In the genomic region with DNA sequence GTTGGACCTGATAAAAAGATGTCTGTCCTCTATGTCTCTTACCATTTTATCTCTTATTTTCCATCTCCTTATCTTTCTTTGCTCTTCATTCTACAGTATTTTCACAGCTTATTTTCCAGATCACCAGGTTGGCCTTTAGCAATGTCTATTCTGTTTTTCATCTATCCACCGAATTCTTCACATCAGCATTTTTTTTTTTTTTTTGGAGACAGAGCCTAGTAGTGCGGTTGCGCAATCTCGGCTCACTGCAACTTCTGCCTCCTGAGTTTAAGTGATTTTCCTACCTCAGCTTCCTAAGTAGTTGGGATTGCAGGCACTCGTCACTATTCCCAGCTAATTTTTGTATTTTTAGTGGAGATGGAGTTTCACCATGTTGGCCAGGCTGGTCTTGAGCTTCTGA, we compare ENCODE assay signal across 14 cellular contexts. TPM values are rescaled to one million over a fixed set of nuclear protein-coding genes. Genes with fewer than 3 reads are reported as not detected.
DNase-seq lines count a peak whose midpoint lies in the region; ATAC-seq and TF ChIP-seq lines count a peak whose summit lies in the region.
"Had no signal": no experiment of that assay in that cellular context is flagged by ENCODE, and none has a peak within 500 bp of the region (broad histone marks: within the 10 kb centered on the region; RNA-seq: fewer than 3 reads in every experiment).

No MANE protein-coding gene starts in this region.

- DNase-seq in Right ventricle myocardium superior, result peak; percentile 79
- no peak for DNase-seq in cardiac septum (ENCODE audit: low spot score)
- peak; percentile 15 for DNase-seq in epithelial cell of esophagus (ENCODE audit: low read depth)
- DNase-seq in mesendoderm, result peak; percentile 57
- DNase-seq in uterus, result peak; percentile 24 to 37
- DNase-seq in A172 (ENCODE audit: low spot score), result no peak
- DNase-seq in RWPE1 (ENCODE audit: low spot score), result no peak
- DNase-seq in midbrain (lab: John Stamatoyannopoulos, UW), result no peak
- DNase-seq: activated CD4-positive, alpha-beta T cell treated with anti-CD3 and anti-CD28 coated beads for 1 hour; activated naive CD8-positive, alpha-beta T cell treated with anti-CD3 and anti-CD28 coated beads, Interleukin-2, amount 10 ng/mL, durations not matched to agents 7 days and 5 days; islet precursor cell; MM.1S; NCI-H2081 treated with DMSO at 0.1 percent for 48 hours; RPMI8226 had no signal

- no peaks in the 10 kb centered on the region for H3K9me3 ChIP-seq in uterus

- no peak overlapping the region for H4K8ac ChIP-seq in mesendoderm (ENCODE audit: low read depth, low read length)

- intact Hi-C loops in Right ventricle myocardium superior (cut with DNase I) (no loop called here), cardiac septum (cut with DNase I) (loop anchor here (10.0 kb wide), 1 partner anchor 802 kb away; a partner anchor contains a TSS), uterus (cut with DNase I; ENCODE audit: low total_unique reads) (no loop called here)

- no peak for TF ChIP-seq POLR2A in uterus (IDR thresholded peaks at IDR 0.05)

- H3K27me3 ChIP-seq in mesendoderm (ENCODE audit: insufficient read depth, low read length, poor library complexity) (no peaks in the 10 kb centered on the region), uterus (no peaks in the 10 kb centered on the region)

- peak overlapping the region; percentile 36 for H3K27ac ChIP-seq in mesendoderm (ENCODE audit: low read depth, low read length)
- no peak overlapping the region for H3K27ac ChIP-seq in uterus
- H3K27ac ChIP-seq in RWPE1, result no peak overlapping the region

- H3K36me3 ChIP-seq in mesendoderm (ENCODE audit: control insufficient read depth, insufficient read depth, low read length), result no peaks in the 10 kb centered on the region
- no peaks in the 10 kb centered on the region for H3K36me3 ChIP-seq in uterus

- H3K56ac ChIP-seq in mesendoderm (ENCODE audit: low read length), result no peak overlapping the region

- WGBS in mesendoderm (ENCODE audit: extremely low coverage, insufficient coverage, low lambda C conversion rate), result no CpG with 5 or more reads among the region's 5 CpGs

- TF ChIP-seq CTCF in epithelial cell of esophagus (IDR thresholded peaks at IDR 0.05; ENCODE audit: insufficient read depth, low read depth, low read length, missing control alignments) (no peak), uterus (IDR thresholded peaks at IDR 0.05) (no peak), RWPE1 (conservative IDR thresholded peaks at IDR 0.05; ENCODE audit: low read depth) (no peak)

- H3K79me1 ChIP-seq in mesendoderm (ENCODE audit: low read length), result peaks cover 3% of the 10 kb centered on the region

- H3K18ac ChIP-seq in mesendoderm (ENCODE audit: low read length), result no peak overlapping the region

- peaks cover 2% of the 10 kb centered on the region for H3K79me2 ChIP-seq in mesendoderm (ENCODE audit: control insufficient read depth, insufficient read depth, low read length)

- no peak overlapping the region for H2AK5ac ChIP-seq in mesendoderm (ENCODE audit: low read length)

- H4K5ac ChIP-seq in mesendoderm (ENCODE audit: low read length), result no peak overlapping the region

- H3K4ac ChIP-seq in mesendoderm (ENCODE audit: low read depth, low read length), result peak overlapping the region; percentile 36

- H3K4me1 ChIP-seq in mesendoderm (ENCODE audit: control insufficient read depth, low read depth, low read length), result peaks cover 10% of the 10 kb centered on the region
- no peaks in the 10 kb centered on the region for H3K4me1 ChIP-seq in uterus

- POLR2A ChIA-PET in RWPE1 (lab: Yijun Ruan, JAX; ENCODE audit: low non-redundant PET), result no interaction called here

- H3K4me3 ChIP-seq in epithelial cell of esophagus (ENCODE audit: low read length) (no peak overlapping the region), mesendoderm (ENCODE audit: low read length) (no peak overlapping the region), uterus (no peak overlapping the region)

- H2BK120ac ChIP-seq in mesendoderm (ENCODE audit: low read depth, low read length), result no peak overlapping the region

- CTCF ChIA-PET in RWPE1 (lab: Yijun Ruan, JAX), result interaction anchor here (1.0 kb wide), 1 partner anchor 137 kb away, joined by 4 read pairs; no protein-coding TSS in a partner anchor

- no peak for ATAC-seq in Right ventricle myocardium superior (ENCODE audit: poor library complexity)

- no peak overlapping the region for H3K9ac ChIP-seq in mesendoderm (ENCODE audit: low read length)

- no peak overlapping the region for H3K4me2 ChIP-seq in mesendoderm (ENCODE audit: low read length)

- H2BK5ac ChIP-seq in mesendoderm (ENCODE audit: low read length), result no peak overlapping the region

- no peak overlapping the region for H2BK15ac ChIP-seq in mesendoderm (replicated peaks; ENCODE audit: low read depth)

- H3K23ac ChIP-seq in mesendoderm (ENCODE audit: low read length), result no peak overlapping the region

RNA-seq across cellular contexts. Expression of a gene that starts 49.0 kb away (rescaled TPM):
- total RNA-seq in Right ventricle myocardium superior, result 32.9 TPM
- 20.7 TPM for total RNA-seq in cardiac septum
- polyA plus RNA-seq in mesendoderm (2013, experiment 1 of 2), result 3.6 TPM
- 3.7 TPM for polyA plus RNA-seq in mesendoderm (2013, experiment 2 of 2)
- total RNA-seq in uterus, result 10 to 100 TPM in 1 of 4 donors, 1 to 10 TPM in 3; 3.6 to 14.5 (median 6.1) TPM
- total RNA-seq in A172 (2014; rRNA removed; shearing (Covaris generic)), result 3.4 and 5.4 TPM in 2 replicates

Comparison
In these comparisons a context has a peak if more than half of its experiments do, and no peak if none do; other contexts are left out.
1. DNase-seq: peak in Right ventricle myocardium superior (single experiment), epithelial cell of esophagus (single experiment), mesendoderm (single experiment) and uterus (2 of 2); none in cardiac septum (single experiment), A172 (single experiment), RWPE1 (single experiment) and midbrain (single experiment).